ENCODE assay signal across 1 cellular context in genomic region chrX:23667239-23668177, GRCh38.
TF ChIP-seq lines count a peak whose summit lies in the region.

Gene PRDX4 (plus strand): TSS chrX:23667493. CDS start chrX:23667571, 78 bp downstream.

TF ChIP-seq in HepG2, 621 proteins besides CTCF, POLR2A, EP300 and RAD21 (continued from another document and continues in another):
- TF ChIP-seq AHDC1 (CRISPR knock-in tag; IDR thresholded peaks at IDR 0.05; ENCODE audit: borderline replicate concordance) (no peak), PRMT3 (CRISPR knock-in tag; IDR thresholded peaks at IDR 0.05; ENCODE audit: borderline replicate concordance, low read depth) (no peak), SNAPC2 (CRISPR knock-in tag; IDR thresholded peaks at IDR 0.05) (no peak), ZFP90 (CRISPR knock-in tag; IDR thresholded peaks at IDR 0.05; ENCODE audit: borderline replicate concordance) (no peak), RFX3 (CRISPR knock-in tag; IDR thresholded peaks at IDR 0.05) (no peak), SMARCE1 (IDR thresholded peaks at IDR 0.05; ENCODE audit: borderline replicate concordance) (no peak), ZNF687 (CRISPR knock-in tag; IDR thresholded peaks at IDR 0.05) (peak; percentile 95), MLLT10 (CRISPR knock-in tag; IDR thresholded peaks at IDR 0.05) (no peak), DBP (CRISPR knock-in tag; IDR thresholded peaks at IDR 0.05; ENCODE audit: not compliant biosample characterization) (no peak), MTA1 (CRISPR knock-in tag; IDR thresholded peaks at IDR 0.05; ENCODE audit: borderline replicate concordance) (peak; percentile 66; the same call in 1 of the 2 replicates), ZSCAN30 (CRISPR knock-in tag; IDR thresholded peaks at IDR 0.05) (no peak), ZIK1 (CRISPR knock-in tag; IDR thresholded peaks at IDR 0.05; ENCODE audit: borderline replicate concordance, low read depth) (0 out of 2 replicates have a peak, but pooled peaks have one; percentile 68), ZNF263 (CRISPR knock-in tag; IDR thresholded peaks at IDR 0.05) (no peak), ZNF432 (CRISPR knock-in tag; IDR thresholded peaks at IDR 0.05; ENCODE audit: borderline replicate concordance) (no peak), NFKBIZ (CRISPR knock-in tag; IDR thresholded peaks at IDR 0.05) (0 out of 2 replicates have a peak, but pooled peaks have one; percentile 39), ZNF30 (CRISPR knock-in tag; IDR thresholded peaks at IDR 0.05) (no peak), CSRNP1 (CRISPR knock-in tag; IDR thresholded peaks at IDR 0.05) (peak; percentile 72; the same call in 1 of the 2 replicates), KAT7 (CRISPR knock-in tag; IDR thresholded peaks at IDR 0.05; ENCODE audit: borderline replicate concordance) (peak; percentile 43; the same call in 1 of the 2 replicates), JUN (CRISPR knock-in tag; IDR thresholded peaks at IDR 0.05) (no peak), DDIT3 (CRISPR knock-in tag; IDR thresholded peaks at IDR 0.05) (no peak), SRF (IDR thresholded peaks at IDR 0.05; ENCODE audit: low read depth, low read length) (no peak), NONO (IDR thresholded peaks at IDR 0.05) (no peak), NONO (CRISPR knock-in tag; conservative IDR thresholded peaks at IDR 0.05) (peak; percentile 73), ZNF563 (CRISPR knock-in tag; IDR thresholded peaks at IDR 0.05) (peak; percentile 85; the same call in 1 of the 2 replicates), PHB2 (IDR thresholded peaks at IDR 0.05; ENCODE audit: partially characterized antibody) (no peak), HNRNPH1 (optimal IDR thresholded peaks at IDR 0.05; ENCODE audit: low read depth, low read length) (no peak), GTF2F1 (IDR thresholded peaks at IDR 0.05; ENCODE audit: low read length) (no peak), ZFP62 (CRISPR knock-in tag; IDR thresholded peaks at IDR 0.05) (no peak), CBX1 (IDR thresholded peaks at IDR 0.05; ENCODE audit: low read depth) (peak; percentile 57), ZNF782 (CRISPR knock-in tag; IDR thresholded peaks at IDR 0.05; ENCODE audit: borderline replicate concordance) (peak; percentile 56; the same call in 1 of the 2 replicates), ZNF34 (CRISPR knock-in tag; IDR thresholded peaks at IDR 0.05; ENCODE audit: borderline replicate concordance) (no peak), ZNF510 (CRISPR knock-in tag; IDR thresholded peaks at IDR 0.05; ENCODE audit: low read depth) (no peak), ZNF496 (CRISPR knock-in tag; IDR thresholded peaks at IDR 0.05; ENCODE audit: insufficient replicate concordance) (no peak), PRPF4 (IDR thresholded peaks at IDR 0.05; ENCODE audit: low read depth, low read length, poor library complexity, severe bottlenecking) (no peak), ARID2 (CRISPR knock-in tag; IDR thresholded peaks at IDR 0.05; ENCODE audit: borderline replicate concordance) (no peak), ZKSCAN5 (CRISPR knock-in tag; IDR thresholded peaks at IDR 0.05) (no peak), THYN1 (CRISPR knock-in tag; IDR thresholded peaks at IDR 0.05; ENCODE audit: borderline replicate concordance, low read depth) (no peak), ZNF296 (CRISPR knock-in tag; conservative IDR thresholded peaks at IDR 0.05) (no peak), REST (IDR thresholded peaks at IDR 0.05; ENCODE audit: borderline replicate concordance in 1 of 2, low read depth in 1 of 2, low read length in 2 of 2) (no peak)
- TF ChIP-seq, protein P1, sequence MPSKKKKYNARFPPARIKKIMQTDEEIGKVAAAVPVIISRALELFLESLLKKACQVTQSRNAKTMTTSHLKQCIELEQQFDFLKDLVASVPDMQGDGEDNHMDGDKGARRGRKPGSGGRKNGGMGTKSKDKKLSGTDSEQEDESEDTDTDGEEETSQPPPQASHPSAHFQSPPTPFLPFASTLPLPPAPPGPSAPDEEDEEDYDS (CRISPR knock-in tag; IDR thresholded peaks at IDR 0.05) = no peak
- TF ChIP-seq, protein P2, sequence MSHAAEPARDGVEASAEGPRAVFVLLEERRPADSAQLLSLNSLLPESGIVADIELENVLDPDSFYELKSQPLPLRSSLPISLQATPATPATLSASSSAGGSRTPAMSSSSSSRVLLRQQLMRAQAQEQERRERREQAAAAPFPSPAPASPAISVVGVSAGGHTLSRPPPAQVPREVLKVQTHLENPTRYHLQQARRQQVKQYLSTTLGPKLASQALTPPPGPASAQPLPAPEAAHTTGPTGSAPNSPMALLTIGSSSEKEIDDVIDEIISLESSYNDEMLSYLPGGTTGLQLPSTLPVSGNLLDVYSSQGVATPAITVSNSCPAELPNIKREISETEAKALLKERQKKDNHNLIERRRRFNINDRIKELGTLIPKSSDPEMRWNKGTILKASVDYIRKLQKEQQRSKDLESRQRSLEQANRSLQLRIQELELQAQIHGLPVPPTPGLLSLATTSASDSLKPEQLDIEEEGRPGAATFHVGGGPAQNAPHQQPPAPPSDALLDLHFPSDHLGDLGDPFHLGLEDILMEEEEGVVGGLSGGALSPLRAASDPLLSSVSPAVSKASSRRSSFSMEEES (CRISPR knock-in tag; IDR thresholded peaks at IDR 0.05) = no peak; the same call in 1 of the 2 replicates
- TF ChIP-seq, protein P3, sequence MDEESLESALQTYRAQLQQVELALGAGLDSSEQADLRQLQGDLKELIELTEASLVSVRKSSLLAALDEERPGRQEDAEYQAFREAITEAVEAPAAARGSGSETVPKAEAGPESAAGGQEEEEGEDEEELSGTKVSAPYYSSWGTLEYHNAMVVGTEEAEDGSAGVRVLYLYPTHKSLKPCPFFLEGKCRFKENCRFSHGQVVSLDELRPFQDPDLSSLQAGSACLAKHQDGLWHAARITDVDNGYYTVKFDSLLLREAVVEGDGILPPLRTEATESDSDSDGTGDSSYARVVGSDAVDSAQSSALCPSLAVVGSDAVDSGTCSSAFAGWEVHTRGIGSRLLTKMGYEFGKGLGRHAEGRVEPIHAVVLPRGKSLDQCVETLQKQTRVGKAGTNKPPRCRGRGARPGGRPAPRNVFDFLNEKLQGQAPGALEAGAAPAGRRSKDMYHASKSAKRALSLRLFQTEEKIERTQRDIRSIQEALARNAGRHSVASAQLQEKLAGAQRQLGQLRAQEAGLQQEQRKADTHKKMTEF (CRISPR knock-in tag; IDR thresholded peaks at IDR 0.05) = peak; percentile 65; the same call in 1 of the 2 replicates
- TF ChIP-seq, protein P4, sequence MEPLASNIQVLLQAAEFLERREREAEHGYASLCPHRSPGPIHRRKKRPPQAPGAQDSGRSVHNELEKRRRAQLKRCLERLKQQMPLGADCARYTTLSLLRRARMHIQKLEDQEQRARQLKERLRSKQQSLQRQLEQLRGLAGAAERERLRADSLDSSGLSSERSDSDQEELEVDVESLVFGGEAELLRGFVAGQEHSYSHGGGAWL (CRISPR knock-in tag; IDR thresholded peaks at IDR 0.05) = 0 out of 2 replicates have a peak, but pooled peaks have one; percentile 49
